Comparison of ENCODE assay signal across 8 cellular contexts in genomic region chr14:52791204-52792096, GRCh38. TPM values are rescaled to one million over a fixed set of nuclear protein-coding genes. Genes with fewer than 3 reads are reported as not detected.
DNase-seq lines count a peak whose midpoint lies in the region; ATAC-seq and TF ChIP-seq lines count a peak whose summit lies in the region.

Gene GNPNAT1, minus strand, starts transcription at chr14:52791607. Its CDS starts 6,957 bp downstream, at chr14:52784650.

- no peaks in the 10 kb centered on the region for H3K36me3 Mint-ChIP-seq in immature natural killer cell

- H3K4me3 ChIP-seq in AG04450 (ENCODE audit: low read depth, low read length), result peak within 1 kb of the TSS; percentile 84

- peak within 1 kb of the TSS; percentile 79 to 92 (median 87) for H3K27ac Mint-ChIP-seq in immature natural killer cell

- in situ Hi-C loops in GM18951 (cut with MboI; ENCODE audit: low sequenced_read_pairs, unreplicated experiment), result no loop called here

- CTCF ChIA-PET in AG04450 (lab: Charles Lee), result no interaction called here

- peak within 1 kb of the TSS; percentile 88 to 93 (median 90) for H3K4me3 Mint-ChIP-seq in immature natural killer cell

- H3K4me1 Mint-ChIP-seq in immature natural killer cell, result peaks cover 29 to 47% of the 10 kb centered on the region in 2 donors

- H3K27me3 ChIP-seq in AG04450 (ENCODE audit: control insufficient read depth, insufficient read depth, low read length), result no peaks in the 10 kb centered on the region

- peak; percentile 95 for ATAC-seq in HG03196 (IDR thresholded peaks at IDR 0.05; ENCODE audit: unreplicated experiment)

- DNase-seq in AG04450 (ENCODE audit: low read depth, low spot score) (peak; percentile 60), NCI-H345 treated with DMSO at 0.1 percent for 48 hours (lab: John Stamatoyannopoulos, UW; ENCODE audit: unreplicated experiment) (peak; percentile 91), caudate nucleus (lab: John Stamatoyannopoulos, UW) (peak in 60 of 61 donors; percentile 15 to 97 (median 73)), immature natural killer cell (peak; percentile 95 to 96 (median 95)), smooth muscle cell of the brain vasculature (ENCODE audit: low read depth, low spot score) (peak; percentile 72)
- DNase-seq in activated CD4-positive, CD25-positive, alpha-beta regulatory T cell (lab: John Stamatoyannopoulos, UW), result peak; percentile 67 to 84 (median 80)

- no peaks in the 10 kb centered on the region; the same call in 1 of the 2 replicates for H3K9me3 ChIP-seq in AG04450 (ENCODE audit: control insufficient read depth, insufficient read depth, low read length)

- POLR2A ChIA-PET in AG04450 (lab: Yijun Ruan, JAX), result interaction anchor here (0.8 to 1.0 kb wide), 3 partner anchors 10 to 238 kb away, joined by 3 to 4 read pairs (median 3); no protein-coding TSS in a partner anchor

- peak; percentile 86 for TF ChIP-seq POLR2A in GM18951 (IDR thresholded peaks at IDR 0.05; ENCODE audit: extremely low read depth, insufficient read depth, insufficient read length)

- H3K27ac ChIP-seq in AG04450 (ENCODE audit: low read depth, low read length), result peak within 1 kb of the TSS; percentile 95
- peak within 1 kb of the TSS; percentile 72 for H3K27ac ChIP-seq in caudate nucleus (ENCODE audit: low read depth, low read length)

- H3K9me3 Mint-ChIP-seq in immature natural killer cell, result peaks cover 0 to 1% (median 0%) of the 10 kb centered on the region in 6 donors

- H3K27me3 Mint-ChIP-seq in immature natural killer cell (ENCODE audit: low read depth in 3 of 3), result peaks cover 0 to 8% (median 4%) of the 10 kb centered on the region in 3 donors

- TF ChIP-seq CTCF in AG04450 (IDR thresholded peaks at IDR 0.05; ENCODE audit: low read depth, low read length), result no peak

RNA-seq across cellular contexts. Expression of gene GNPNAT1, which starts in this region (rescaled TPM):
- polyA plus RNA-seq in AG04450 (2011; rRNA removed) (40.7 and 47.2 TPM in 2 replicates), immature natural killer cell (10 to 100 TPM in 1 of 3 donors, 1 to 10 TPM in 2; 2.4 to 11.2 (median 6.5) TPM)
- polyA minus RNA-seq in AG04450 (2011; rRNA and poly(A)+ RNA removed), result 17.3 and 20.5 TPM in 2 replicates

Comparison
In these comparisons a context has a peak if more than half of its experiments do, and no peak if none do; other contexts are left out.
1. Peak in every context shown above with its lines: DNase-seq, ATAC-seq, H3K4me3 ChIP-seq and H3K27ac ChIP-seq.